8 cellular contexts compared by ENCODE assay signal in genomic region chr22:22357024-22357868, GRCh38.
DNase-seq lines count a peak whose midpoint lies in the region; ATAC-seq and TF ChIP-seq lines count a peak whose summit lies in the region.

No MANE protein-coding gene starts in this region.

- no peak overlapping the region for H3K27ac ChIP-seq in endodermal cell (ENCODE audit: low read depth, low read length)

- peak; percentile 71 for ATAC-seq in GM18907 (IDR thresholded peaks at IDR 0.05; ENCODE audit: unreplicated experiment)

- H3K4me1 ChIP-seq in endodermal cell (ENCODE audit: control insufficient read depth, insufficient read depth, low read length), result no peaks in the 10 kb centered on the region

- peaks cover 5% of the 10 kb centered on the region for H3K4me1 Mint-ChIP-seq in activated CD4-positive, alpha-beta memory T cell treated with anti-CD3 and anti-CD28 coated beads, Interleukin-2, amount 10 ng/mL, durations not matched to agents 7 days and 5 days
- H3K4me1 Mint-ChIP-seq in endodermal cell, result no peaks in the 10 kb centered on the region

- H3K27me3 ChIP-seq in endodermal cell (ENCODE audit: control insufficient read depth, insufficient read depth, low read length, poor library complexity, severe bottlenecking), result peaks cover 82% of the 10 kb centered on the region

- TF ChIP-seq CTCF in AG09319 (IDR thresholded peaks at IDR 0.05; ENCODE audit: low read depth, low read length) (peak; percentile 60), endodermal cell (conservative IDR thresholded peaks at IDR 0.05) (peak; percentile 85)

- H3K9me3 Mint-ChIP-seq in activated CD4-positive, alpha-beta memory T cell treated with anti-CD3 and anti-CD28 coated beads, Interleukin-2, amount 10 ng/mL, durations not matched to agents 7 days and 5 days, result no peaks in the 10 kb centered on the region
- peaks cover 11% of the 10 kb centered on the region for H3K9me3 Mint-ChIP-seq in endodermal cell

- H3K9me3 ChIP-seq in endodermal cell (ENCODE audit: control insufficient read depth, low read length), result no peaks in the 10 kb centered on the region

- H3K36me3 ChIP-seq in endodermal cell (ENCODE audit: control insufficient read depth, insufficient read depth, low read length), result no peaks in the 10 kb centered on the region

- H3K4me3 ChIP-seq in endodermal cell (ENCODE audit: low read length), result no peak overlapping the region

- peak; percentile 19 for DNase-seq in AG09319 (ENCODE audit: extremely low read depth, low read depth)
- peak; percentile 66 for DNase-seq in HPDE6-E6E7 (ENCODE audit: extremely low spot score)
- peak; percentile 52 for DNase-seq in NCI-H748 treated with DMSO at 0.1 percent for 48 hours (lab: John Stamatoyannopoulos, UW)
- DNase-seq in activated CD4-positive, alpha-beta memory T cell treated with anti-CD3 and anti-CD28 coated beads, Interleukin-2, amount 10 ng/mL, durations not matched to agents 7 days and 5 days, result peak; percentile 82
- peak; percentile 97 for DNase-seq in endodermal cell
- DNase-seq in middle frontal gyrus (ENCODE audit: extremely low spot score, low spot score), result peak; percentile 18
- peak; percentile 29 to 34 for DNase-seq in stimulated activated CD8-positive, alpha-beta memory T cell treated with anti-CD3 and anti-CD28 coated beads, Interleukin-7, amount 100 ng/mL, for 1 hour (ENCODE audit: low read depth in 2 of 2)

- POLR2A ChIA-PET in activated CD4-positive, alpha-beta memory T cell treated with anti-CD3 and anti-CD28 coated beads, Interleukin-2, amount 10 ng/mL, durations not matched to agents 7 days and 5 days (lab: Charles Lee), result no interaction called here

- peaks cover 44% of the 10 kb centered on the region for H3K27me3 Mint-ChIP-seq in activated CD4-positive, alpha-beta memory T cell treated with anti-CD3 and anti-CD28 coated beads, Interleukin-2, amount 10 ng/mL, durations not matched to agents 7 days and 5 days
- H3K27me3 Mint-ChIP-seq in endodermal cell (ENCODE audit: insufficient read depth), result peaks cover 96% of the 10 kb centered on the region

- no peak overlapping the region for H3K27ac Mint-ChIP-seq in activated CD4-positive, alpha-beta memory T cell treated with anti-CD3 and anti-CD28 coated beads, Interleukin-2, amount 10 ng/mL, durations not matched to agents 7 days and 5 days
- no peak overlapping the region for H3K27ac Mint-ChIP-seq in endodermal cell

- H3K36me3 Mint-ChIP-seq in activated CD4-positive, alpha-beta memory T cell treated with anti-CD3 and anti-CD28 coated beads, Interleukin-2, amount 10 ng/mL, durations not matched to agents 7 days and 5 days (ENCODE audit: low read depth), result no peaks in the 10 kb centered on the region
- H3K36me3 Mint-ChIP-seq in endodermal cell (ENCODE audit: low read depth), result no peaks in the 10 kb centered on the region

- H3K4me3 Mint-ChIP-seq in activated CD4-positive, alpha-beta memory T cell treated with anti-CD3 and anti-CD28 coated beads, Interleukin-2, amount 10 ng/mL, durations not matched to agents 7 days and 5 days, result no peak overlapping the region
- H3K4me3 Mint-ChIP-seq in endodermal cell, result no peak overlapping the region

- 3 to 25% methylated on average over 8 to 12 of the region's 14 CpGs for WGBS in endodermal cell (ENCODE audit: insufficient coverage in 1 of 2, insufficient read length in 1 of 2), 2 experiments

- peak overlapping the region; percentile 11 for H3K9ac ChIP-seq in endodermal cell (ENCODE audit: extremely low read depth, low read length, poor library complexity, severe bottlenecking)

- CTCF ChIA-PET in activated CD4-positive, alpha-beta memory T cell treated with anti-CD3 and anti-CD28 coated beads, Interleukin-2, amount 10 ng/mL, durations not matched to agents 7 days and 5 days (lab: Charles Lee), result interaction anchor here (1.2 to 1.9 kb wide), 4 partner anchors 11 to 65 kb away, joined by 3 to 5 read pairs (median 3); no protein-coding TSS in a partner anchor

Comparison
In these comparisons a context has a peak if more than half of its experiments do, and no peak if none do; other contexts are left out.
1. DNase-seq: peak in every context shown above with its lines; median percentile 97 in endodermal cell; 82 in activated CD4-positive, alpha-beta memory T cell treated with anti-CD3 and anti-CD28 coated beads, Interleukin-2, amount 10 ng/mL, durations not matched to agents 7 days and 5 days; 66 in HPDE6-E6E7; 52 in NCI-H748 treated with DMSO at 0.1 percent for 48 hours; 32 in stimulated activated CD8-positive, alpha-beta memory T cell treated with anti-CD3 and anti-CD28 coated beads, Interleukin-7, amount 100 ng/mL, for 1 hour; 19 in AG09319; 18 in middle frontal gyrus.